Comparison of ENCODE assay signal across 1 cellular context in genomic region chr6:43434441-43434840, GRCh38.
A peak's percentile ranks its signal among the peaks of the same experiment; 100 is the strongest.
TF ChIP-seq lines count a peak whose summit lies in the region.

No MANE protein-coding gene starts in this region.

TF ChIP-seq in HepG2, 621 proteins besides CTCF, POLR2A, EP300 and RAD21:
- TF ChIP-seq, protein P1, sequence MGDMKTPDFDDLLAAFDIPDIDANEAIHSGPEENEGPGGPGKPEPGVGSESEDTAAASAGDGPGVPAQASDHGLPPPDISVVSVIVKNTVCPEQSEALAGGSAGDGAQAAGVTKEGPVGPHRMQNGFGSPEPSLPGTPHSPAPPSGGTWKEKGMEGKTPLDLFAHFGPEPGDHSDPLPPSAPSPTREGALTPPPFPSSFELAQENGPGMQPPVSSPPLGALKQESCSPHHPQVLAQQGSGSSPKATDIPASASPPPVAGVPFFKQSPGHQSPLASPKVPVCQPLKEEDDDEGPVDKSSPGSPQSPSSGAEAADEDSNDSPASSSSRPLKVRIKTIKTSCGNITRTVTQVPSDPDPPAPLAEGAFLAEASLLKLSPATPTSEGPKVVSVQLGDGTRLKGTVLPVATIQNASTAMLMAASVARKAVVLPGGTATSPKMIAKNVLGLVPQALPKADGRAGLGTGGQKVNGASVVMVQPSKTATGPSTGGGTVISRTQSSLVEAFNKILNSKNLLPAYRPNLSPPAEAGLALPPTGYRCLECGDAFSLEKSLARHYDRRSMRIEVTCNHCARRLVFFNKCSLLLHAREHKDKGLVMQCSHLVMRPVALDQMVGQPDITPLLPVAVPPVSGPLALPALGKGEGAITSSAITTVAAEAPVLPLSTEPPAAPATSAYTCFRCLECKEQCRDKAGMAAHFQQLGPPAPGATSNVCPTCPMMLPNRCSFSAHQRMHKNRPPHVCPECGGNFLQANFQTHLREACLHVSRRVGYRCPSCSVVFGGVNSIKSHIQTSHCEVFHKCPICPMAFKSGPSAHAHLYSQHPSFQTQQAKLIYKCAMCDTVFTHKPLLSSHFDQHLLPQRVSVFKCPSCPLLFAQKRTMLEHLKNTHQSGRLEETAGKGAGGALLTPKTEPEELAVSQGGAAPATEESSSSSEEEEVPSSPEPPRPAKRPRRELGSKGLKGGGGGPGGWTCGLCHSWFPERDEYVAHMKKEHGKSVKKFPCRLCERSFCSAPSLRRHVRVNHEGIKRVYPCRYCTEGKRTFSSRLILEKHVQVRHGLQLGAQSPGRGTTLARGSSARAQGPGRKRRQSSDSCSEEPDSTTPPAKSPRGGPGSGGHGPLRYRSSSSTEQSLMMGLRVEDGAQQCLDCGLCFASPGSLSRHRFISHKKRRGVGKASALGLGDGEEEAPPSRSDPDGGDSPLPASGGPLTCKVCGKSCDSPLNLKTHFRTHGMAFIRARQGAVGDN (CRISPR knock-in tag; IDR thresholded peaks at IDR 0.05): peak; percentile 16; the same call in 1 of the 2 replicates
- TF ChIP-seq, protein P2, sequence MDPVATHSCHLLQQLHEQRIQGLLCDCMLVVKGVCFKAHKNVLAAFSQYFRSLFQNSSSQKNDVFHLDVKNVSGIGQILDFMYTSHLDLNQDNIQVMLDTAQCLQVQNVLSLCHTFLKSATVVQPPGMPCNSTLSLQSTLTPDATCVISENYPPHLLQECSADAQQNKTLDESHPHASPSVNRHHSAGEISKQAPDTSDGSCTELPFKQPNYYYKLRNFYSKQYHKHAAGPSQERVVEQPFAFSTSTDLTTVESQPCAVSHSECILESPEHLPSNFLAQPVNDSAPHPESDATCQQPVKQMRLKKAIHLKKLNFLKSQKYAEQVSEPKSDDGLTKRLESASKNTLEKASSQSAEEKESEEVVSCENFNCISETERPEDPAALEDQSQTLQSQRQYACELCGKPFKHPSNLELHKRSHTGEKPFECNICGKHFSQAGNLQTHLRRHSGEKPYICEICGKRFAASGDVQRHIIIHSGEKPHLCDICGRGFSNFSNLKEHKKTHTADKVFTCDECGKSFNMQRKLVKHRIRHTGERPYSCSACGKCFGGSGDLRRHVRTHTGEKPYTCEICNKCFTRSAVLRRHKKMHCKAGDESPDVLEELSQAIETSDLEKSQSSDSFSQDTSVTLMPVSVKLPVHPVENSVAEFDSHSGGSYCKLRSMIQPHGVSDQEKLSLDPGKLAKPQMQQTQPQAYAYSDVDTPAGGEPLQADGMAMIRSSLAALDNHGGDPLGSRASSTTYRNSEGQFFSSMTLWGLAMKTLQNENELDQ (CRISPR knock-in tag; IDR thresholded peaks at IDR 0.05; ENCODE audit: borderline replicate concordance): no peak
TF ChIP-seq in HepG2: peak in this region for 1.
